In the genomic region with DNA sequence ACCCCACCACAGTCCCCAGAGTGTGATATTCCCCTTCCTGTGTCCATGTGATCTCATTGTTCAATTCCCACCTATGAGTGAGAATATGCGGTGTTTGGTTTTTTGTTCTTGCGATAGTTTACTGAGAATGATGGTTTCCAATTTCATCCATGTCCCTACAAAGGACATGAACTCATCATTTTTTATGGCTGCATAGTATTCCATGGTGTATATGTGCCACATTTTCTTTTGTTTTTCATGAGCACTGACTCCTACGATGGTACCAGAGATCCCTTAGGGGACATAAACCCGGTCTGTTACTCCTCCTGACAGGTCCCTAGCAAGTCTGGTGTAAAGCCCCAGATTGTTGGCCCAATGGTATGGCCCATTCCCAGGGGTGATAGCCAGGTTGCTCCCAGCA, we compare ENCODE assay signal across 1 cellular context. TPM values are rescaled to one million over a fixed set of nuclear protein-coding genes. Genes with fewer than 3 reads are reported as not detected.
"Had no signal": no experiment of that assay in that cellular context is flagged by ENCODE, and none has a peak within 500 bp of the region (broad histone marks: within the 10 kb centered on the region; RNA-seq: fewer than 3 reads in every experiment).

No MANE protein-coding gene starts in this region.

RNA-seq across cellular contexts. Expression of a gene that starts 40.0 kb away (rescaled TPM):
- polyA plus RNA-seq: neural cell had no signal
